ENCODE assay signal across 16 cellular contexts in genomic region chr13:36029171-36029570, GRCh38.
A peak's percentile ranks its signal among the peaks of the same experiment; 100 is the strongest.
DNase-seq lines count a peak whose midpoint lies in the region; ATAC-seq and TF ChIP-seq lines count a peak whose summit lies in the region.
"Had no signal": no experiment of that assay in that cellular context is flagged by ENCODE, and none has a peak within 500 bp of the region (broad histone marks: within the 10 kb centered on the region; RNA-seq: fewer than 3 reads in every experiment).

No MANE protein-coding gene starts in this region.

- CTCF ChIA-PET in HEK293T (lab: Yijun Ruan, JAX) (no interaction called here), mammary epithelial cell (lab: Charles Lee; ENCODE audit: low non-redundant PET) (no interaction called here)

- H3K9ac ChIP-seq in mammary epithelial cell (ENCODE audit: insufficient read depth, low read length): no peak overlapping the region
- no peak overlapping the region for H3K9ac ChIP-seq in neural cell (ENCODE audit: low read length)

- dilution Hi-C loops in mammary epithelial cell (cut with HindIII; ENCODE audit: low sequenced_read_pairs): no loop called here

- no peak overlapping the region for H3K27ac ChIP-seq in mammary epithelial cell (ENCODE audit: insufficient read depth, low read depth, low read length)
- no peak overlapping the region for H3K27ac ChIP-seq in neural cell (ENCODE audit: low read length)
- H3K27ac ChIP-seq: cardiac muscle cell, ovary had no signal

- H2AFZ ChIP-seq in mammary epithelial cell (ENCODE audit: low read depth, low read length): no peak overlapping the region
- H2AFZ ChIP-seq in neural cell (ENCODE audit: low read depth, low read length): no peak overlapping the region

- TF ChIP-seq RAD21 in neural cell (conservative IDR thresholded peaks at IDR 0.05): no peak

- no peak overlapping the region for H3K4me3 ChIP-seq in mammary epithelial cell (replicated peaks in 1 of 3; ENCODE audit: insufficient read depth in 1 of 3, low read depth in 2 of 3, low read length in 3 of 3)
- H3K4me3 ChIP-seq in neural cell (ENCODE audit: low read length): no peak overlapping the region
- H3K4me3 ChIP-seq: cardiac muscle cell, ovary had no signal

- peak; percentile 8 for DNase-seq in HEK293T (ENCODE audit: extremely low spot score)
- peak; percentile 93 for DNase-seq in NCI-H69 (lab: John Stamatoyannopoulos, UW)
- DNase-seq in mammary epithelial cell: peak; percentile 11
- no peak for DNase-seq in T1000 (lab: John Stamatoyannopoulos, UW)
- DNase-seq in CD1c-positive myeloid dendritic cell (ENCODE audit: extremely low spot score): no peak
- DNase-seq: activated naive CD4-positive, alpha-beta T cell; DMS 273 treated with DMSO at 0.1 percent for 48 hours; NCI-H1092 treated with DMSO at 0.1 percent for 48 hours; ovary; SHP77 treated with DMSO at 0.1 percent for 48 hours; T-helper 2 cell had no signal

- POLR2A ChIA-PET in HEK293T (lab: Yijun Ruan, JAX): no interaction called here

- H3K36me3 ChIP-seq in mammary epithelial cell (ENCODE audit: insufficient read depth, low read length) (no peaks in the 10 kb centered on the region), neural cell (ENCODE audit: insufficient read depth, low read length) (no peaks in the 10 kb centered on the region)
- H3K36me3 ChIP-seq: cardiac muscle cell, ovary had no signal

- H3K9me3 ChIP-seq in mammary epithelial cell (replicated peaks; ENCODE audit: insufficient read depth, low read length) (no peaks in the 10 kb centered on the region), neural cell (ENCODE audit: low read length) (no peaks in the 10 kb centered on the region)
- H3K9me3 ChIP-seq: ovary had no signal

- intact Hi-C loops in mammary epithelial cell (cut with micrococcal nuclease): no loop called here

- TF ChIP-seq CTCF in mammary epithelial cell (conservative IDR thresholded peaks at IDR 0.05 in 1 of 2, IDR thresholded peaks at IDR 0.05 in 1 of 2; ENCODE audit: extremely low read depth in 1 of 2, insufficient read depth in 1 of 2, low read depth in 1 of 2, low read length in 2 of 2) (no peak), neural cell (IDR thresholded peaks at IDR 0.05; ENCODE audit: poor library complexity, severe bottlenecking) (no peak)

- in situ Hi-C loops in mammary epithelial cell (cut with MboI; ENCODE audit: low sequenced_read_pairs in 2 of 2): no loop called here

- WGBS in mammary epithelial cell (ENCODE audit: low coverage, missing lambda C conversion rate): 65% methylated on average over 5 of the region's 5 CpGs

- no peaks in the 10 kb centered on the region for H3F3A ChIP-seq in neural cell (ENCODE audit: insufficient read depth, low read length, poor library complexity, severe bottlenecking)

- H3K27me3 ChIP-seq in mammary epithelial cell (ENCODE audit: insufficient read depth, low read length) (no peaks in the 10 kb centered on the region), neural cell (ENCODE audit: insufficient read depth, low read depth, low read length) (no peaks in the 10 kb centered on the region)
- H3K27me3 ChIP-seq: cardiac muscle cell, ovary had no signal

- no peaks in the 10 kb centered on the region for H3K79me2 ChIP-seq in mammary epithelial cell (ENCODE audit: insufficient read depth, low read length)
- peaks cover 17% of the 10 kb centered on the region for H3K79me2 ChIP-seq in neural cell (replicated peaks; ENCODE audit: insufficient read depth, low read length)

- no peaks in the 10 kb centered on the region for H4K20me1 ChIP-seq in mammary epithelial cell (ENCODE audit: insufficient read depth, low read length)
- H4K20me1 ChIP-seq in neural cell (ENCODE audit: insufficient read depth): no peaks in the 10 kb centered on the region

- BruUV-seq in mammary epithelial cell (replicated peaks; lab: Mats Ljungman, UMichigan): no TSS peak

- TF ChIP-seq EP300 in neural cell (conservative IDR thresholded peaks at IDR 0.05; ENCODE audit: poor library complexity, severe bottlenecking): no peak

- H3K9me2 ChIP-seq in neural cell (ENCODE audit: insufficient read depth, low read length): no peaks in the 10 kb centered on the region

- ATAC-seq in GM21717 (IDR thresholded peaks at IDR 0.05; ENCODE audit: unreplicated experiment): no peak
- ATAC-seq: activated CD4-positive, CD25-positive, alpha-beta regulatory T cell treated with anti-CD3 and anti-CD28 coated beads, Interleukin-2, amount 50 U/mL, for 24 hours; stimulated activated effector memory CD8-positive, alpha-beta T cell treated with anti-CD3 and anti-CD28 coated beads, Interleukin-12 subunit alpha, Interleukin-12 subunit beta, amount 100 ng/mL, for 72 hours had no signal

- peaks cover 7% of the 10 kb centered on the region for H3K4me1 ChIP-seq in mammary epithelial cell (ENCODE audit: insufficient read depth, low read length)

- H3K4me2 ChIP-seq in mammary epithelial cell (ENCODE audit: insufficient read depth, low read depth, low read length) (no peak overlapping the region), neural cell (ENCODE audit: low read length) (no peak overlapping the region)

TF ChIP-seq in HEK293T, 16 proteins besides CTCF, POLR2A, EP300 and RAD21:
- TF ChIP-seq HDGF (IDR thresholded peaks at IDR 0.05; ENCODE audit: borderline replicate concordance) (no peak), ARNT (IDR thresholded peaks at IDR 0.05) (peak; percentile 71; the same call in 1 of the 2 replicates)
- TF ChIP-seq, protein P1, sequence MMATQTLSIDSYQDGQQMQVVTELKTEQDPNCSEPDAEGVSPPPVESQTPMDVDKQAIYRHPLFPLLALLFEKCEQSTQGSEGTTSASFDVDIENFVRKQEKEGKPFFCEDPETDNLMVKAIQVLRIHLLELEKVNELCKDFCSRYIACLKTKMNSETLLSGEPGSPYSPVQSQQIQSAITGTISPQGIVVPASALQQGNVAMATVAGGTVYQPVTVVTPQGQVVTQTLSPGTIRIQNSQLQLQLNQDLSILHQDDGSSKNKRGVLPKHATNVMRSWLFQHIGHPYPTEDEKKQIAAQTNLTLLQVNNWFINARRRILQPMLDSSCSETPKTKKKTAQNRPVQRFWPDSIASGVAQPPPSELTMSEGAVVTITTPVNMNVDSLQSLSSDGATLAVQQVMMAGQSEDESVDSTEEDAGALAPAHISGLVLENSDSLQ (IDR thresholded peaks at IDR 0.05): peak; percentile 20; the same call in 1 of the 2 replicates

TF ChIP-seq in neural cell, 6 proteins besides CTCF, POLR2A, EP300 and RAD21:
- no peak for TF ChIP-seq REST (IDR thresholded peaks at IDR 0.05; ENCODE audit: borderline replicate concordance)
- TF ChIP-seq POLR2AphosphoS5 (IDR thresholded peaks at IDR 0.05): peak; percentile 36

Comparison
In these comparisons a context has a peak if more than half of its experiments do, and no peak if none do; other contexts are left out.
1. DNase-seq: peak in HEK293T (single experiment), NCI-H69 (single experiment) and mammary epithelial cell (single experiment); none in T1000 (single experiment) and CD1c-positive myeloid dendritic cell (single experiment).